In genomic region chr1:230760360-230760827, GRCh38 we compare ENCODE assay signal across 19 cellular contexts. TPM values are rescaled to one million over a fixed set of nuclear protein-coding genes. Genes with fewer than 3 reads are reported as not detected.
DNase-seq lines count a peak whose midpoint lies in the region; ATAC-seq, FAIRE-seq and TF ChIP-seq lines count a peak whose summit lies in the region.
"Had no signal": no experiment of that assay in that cellular context is flagged by ENCODE, and none has a peak within 500 bp of the region (broad histone marks: within the 10 kb centered on the region; RNA-seq: fewer than 3 reads in every experiment).

No MANE protein-coding gene starts in this region.

- no peaks in the 10 kb centered on the region for H3K4me1 ChIP-seq in OCI-LY1 (ENCODE audit: insufficient read depth, low read length, severe bottlenecking)
- H3K4me1 ChIP-seq in right atrium auricular region: peaks cover 0 to 10% of the 10 kb centered on the region in 2 donors

- no peaks in the 10 kb centered on the region for H3K36me3 Mint-ChIP-seq in activated T-cell treated with anti-CD3 and anti-CD28 coated beads, Interleukin-2, amount 50 U/mL, for 72 hours (ENCODE audit: insufficient read depth in 2 of 2)
- H3K36me3 Mint-ChIP-seq: CD8-positive, alpha-beta T cell had no signal

- peak; percentile 13; the same call in 1 of the 2 replicates for TF ChIP-seq CTCF in OCI-LY1 (IDR thresholded peaks at IDR 0.05; ENCODE audit: low read length)
- TF ChIP-seq CTCF in right atrium auricular region (IDR thresholded peaks at IDR 0.05): no peak

- H3K79me2 ChIP-seq in OCI-LY1 (ENCODE audit: insufficient read depth, low read length): no peaks in the 10 kb centered on the region

- H3K9me3 Mint-ChIP-seq in activated T-cell treated with anti-CD3 and anti-CD28 coated beads, Interleukin-2, amount 50 U/mL, for 72 hours: no peaks in the 10 kb centered on the region
- H3K9me3 Mint-ChIP-seq: activated T-helper 17 cell treated with anti-CD3 and anti-CD28 coated beads, Interleukin-2, amount 50 U/mL, for 72 hours; CD8-positive, alpha-beta T cell; dendritic cell treated with granulocyte-macrophage colony-stimulating factor and Interleukin-4, amounts not matched to agents 40 ng/mL and 50 ng/mL, for 4 days had no signal

- 0 out of 2 replicates have a peak, but pooled peaks cover 3% of the 10 kb centered on the region for H3K27me3 ChIP-seq in OCI-LY1 (ENCODE audit: insufficient read depth, low read length)
- H3K27me3 ChIP-seq in right atrium auricular region: no peaks in the 10 kb centered on the region

- TF ChIP-seq POLR2A in GM12891 (IDR thresholded peaks at IDR 0.05; ENCODE audit: low read depth, low read length): no peak

- no peaks in the 10 kb centered on the region for H3K4me1 Mint-ChIP-seq in activated T-cell treated with anti-CD3 and anti-CD28 coated beads, Interleukin-2, amount 50 U/mL, for 72 hours (ENCODE audit: low read depth)
- H3K4me1 Mint-ChIP-seq: activated T-helper 17 cell treated with anti-CD3 and anti-CD28 coated beads, Interleukin-2, amount 50 U/mL, for 72 hours; T-helper 17 cell had no signal

- H3K36me3 ChIP-seq in OCI-LY1 (ENCODE audit: insufficient read depth, low read length) (no peaks in the 10 kb centered on the region; the same call in 1 of the 2 replicates), right atrium auricular region (no peaks in the 10 kb centered on the region)

- H3K9me3 ChIP-seq in OCI-LY1 (ENCODE audit: low read length) (no peaks in the 10 kb centered on the region), right atrium auricular region (no peaks in the 10 kb centered on the region)

- DNase-seq in SHP77 (lab: John Stamatoyannopoulos, UW): peak; percentile 38
- no peak for DNase-seq in SHP77 treated with DMSO at 0.1 percent for 48 hours (lab: John Stamatoyannopoulos, UW)
- DNase-seq in right atrium auricular region (ENCODE audit: low spot score): no peak
- peak; percentile 7 for DNase-seq in retina
- no peak for DNase-seq in activated T-cell treated with anti-CD3 and anti-CD28 coated beads, Interleukin-2, amount 50 U/mL, for 72 hours
- no peak for DNase-seq in GM12891 (ENCODE audit: insufficient read length, low spot score)
- no peak for DNase-seq in glomerular visceral epithelial cell (ENCODE audit: extremely low spot score)
- DNase-seq: activated CD4-positive, alpha-beta T cell treated with anti-CD3 and anti-CD28 coated beads, Interleukin-2, amount 50 U/mL, for 4 hours; amygdala; CD8-positive, alpha-beta T cell; occipital lobe; substantia nigra; T-helper 17 cell had no signal

- no peak overlapping the region for H3K27ac Mint-ChIP-seq in activated T-cell treated with anti-CD3 and anti-CD28 coated beads, Interleukin-2, amount 50 U/mL, for 72 hours
- H3K27ac Mint-ChIP-seq: activated T-helper 17 cell treated with anti-CD3 and anti-CD28 coated beads, Interleukin-2, amount 50 U/mL, for 72 hours; CD8-positive, alpha-beta T cell; dendritic cell treated with granulocyte-macrophage colony-stimulating factor and Interleukin-4, amounts not matched to agents 40 ng/mL and 50 ng/mL, for 4 days; T-helper 17 cell had no signal

- peaks cover 23% of the 10 kb centered on the region for H3K27me3 Mint-ChIP-seq in activated T-cell treated with anti-CD3 and anti-CD28 coated beads, Interleukin-2, amount 50 U/mL, for 72 hours (ENCODE audit: low read depth)

- no peak overlapping the region for H3K4me3 Mint-ChIP-seq in activated T-cell treated with anti-CD3 and anti-CD28 coated beads, Interleukin-2, amount 50 U/mL, for 72 hours
- H3K4me3 Mint-ChIP-seq: activated T-helper 17 cell treated with anti-CD3 and anti-CD28 coated beads, Interleukin-2, amount 50 U/mL, for 72 hours; CD8-positive, alpha-beta T cell; dendritic cell treated with granulocyte-macrophage colony-stimulating factor and Interleukin-4, amounts not matched to agents 40 ng/mL and 50 ng/mL, for 4 days; T-helper 17 cell had no signal

- no peak for ATAC-seq in activated T-cell treated with anti-CD3 and anti-CD28 coated beads, Interleukin-2, amount 50 U/mL, for 72 hours (replicated peaks in 1 of 2)
- ATAC-seq: activated T-helper 17 cell treated with anti-CD3 and anti-CD28 coated beads, Interleukin-2, amount 50 U/mL, for 72 hours; CD8-positive, alpha-beta T cell; T-helper 17 cell had no signal

- no peaks in the 10 kb centered on the region for H4K20me1 ChIP-seq in OCI-LY1 (ENCODE audit: insufficient read depth, low read length)

- FAIRE-seq in GM12891 (lab: Jason Lieb, UNC): no peak
- FAIRE-seq: H54 had no signal

- H3K4me3 ChIP-seq in OCI-LY1 (ENCODE audit: low read depth, low read length, poor library complexity, severe bottlenecking): no peak overlapping the region
- no peak overlapping the region for H3K4me3 ChIP-seq in right atrium auricular region

- H2AFZ ChIP-seq in OCI-LY1 (ENCODE audit: low read length): no peak overlapping the region

- no peak overlapping the region for H3K4me2 ChIP-seq in OCI-LY1 (ENCODE audit: low read length)

- no peak overlapping the region for H3K9ac ChIP-seq in OCI-LY1 (ENCODE audit: low read length)

- H3K27ac ChIP-seq in OCI-LY1 (ENCODE audit: low read depth, low read length, poor library complexity, severe bottlenecking) (no peak overlapping the region), right atrium auricular region (peak overlapping the region; percentile 42 to 45)
- H3K27ac ChIP-seq: HL-60 had no signal

- no peaks in the 10 kb centered on the region for H3K9me2 ChIP-seq in OCI-LY1 (ENCODE audit: low read depth, low read length)

- H3F3A ChIP-seq in OCI-LY1 (ENCODE audit: insufficient read depth, low read length): no peaks in the 10 kb centered on the region

TF ChIP-seq in GM12891, 5 proteins besides CTCF, POLR2A, EP300 and RAD21:
- TF ChIP-seq POLR2AphosphoS5 (IDR thresholded peaks at IDR 0.05; ENCODE audit: low read depth, low read length) (no peak), PAX5 (IDR thresholded peaks at IDR 0.05; ENCODE audit: insufficient read depth, low read length, severe bottlenecking) (no peak), TAF1 (IDR thresholded peaks at IDR 0.05; ENCODE audit: low read depth, low read length) (no peak), POU2F2 (IDR thresholded peaks at IDR 0.05; ENCODE audit: low read depth, low read length) (no peak), SPI1 (IDR thresholded peaks at IDR 0.05; ENCODE audit: low read depth, low read length) (no peak)

RNA-seq across cellular contexts. Expression of gene CAPN9, which starts 13.2 kb away (rescaled TPM):
- not detected for total RNA-seq in right atrium auricular region
- total RNA-seq in activated T-cell treated with anti-CD3 and anti-CD28 coated beads, Interleukin-2, amount 50 U/mL, for 72 hours: not detected
- polyA plus RNA-seq in GM12891 (2012; ENCODE audit: low read depth, missing spikeins): not detected
- total RNA-seq: A673; activated T-helper 17 cell treated with anti-CD3 and anti-CD28 coated beads, Interleukin-2, amount 50 U/mL, for 72 hours; CD8-positive, alpha-beta T cell; T-helper 17 cell had no signal

RNA-seq across cellular contexts. Expression of gene AGT, which starts 46.5 kb away (rescaled TPM):
- 100 to 1,000 TPM in 1 of 2 donors, 10 to 100 TPM in 1; 86.3 to 152 TPM for total RNA-seq in right atrium auricular region
- not detected for total RNA-seq in activated T-cell treated with anti-CD3 and anti-CD28 coated beads, Interleukin-2, amount 50 U/mL, for 72 hours
- polyA plus RNA-seq in GM12891 (2012; ENCODE audit: low read depth, missing spikeins): not detected
- total RNA-seq: A673; activated T-helper 17 cell treated with anti-CD3 and anti-CD28 coated beads, Interleukin-2, amount 50 U/mL, for 72 hours; CD8-positive, alpha-beta T cell; T-helper 17 cell had no signal

Comparison
In these comparisons a context has a peak if more than half of its experiments do, and no peak if none do; other contexts are left out.
1. DNase-seq: peak in SHP77 (2 of 2) and retina (single experiment); none in SHP77 treated with DMSO at 0.1 percent for 48 hours (single experiment), right atrium auricular region (single experiment), activated T-cell treated with anti-CD3 and anti-CD28 coated beads, Interleukin-2, amount 50 U/mL, for 72 hours (0 of 2), GM12891 (single experiment) and glomerular visceral epithelial cell (single experiment).
2. RNA of gene AGT, which starts 46.5 kb away (total RNA-seq): 86.3 to 152 TPM in right atrium auricular region; not detected in activated T-cell treated with anti-CD3 and anti-CD28 coated beads, Interleukin-2, amount 50 U/mL, for 72 hours; every median in the first group is over 10 times any median in the second.